Comparison of ENCODE assay signal across 1 cellular context in the genomic region with DNA sequence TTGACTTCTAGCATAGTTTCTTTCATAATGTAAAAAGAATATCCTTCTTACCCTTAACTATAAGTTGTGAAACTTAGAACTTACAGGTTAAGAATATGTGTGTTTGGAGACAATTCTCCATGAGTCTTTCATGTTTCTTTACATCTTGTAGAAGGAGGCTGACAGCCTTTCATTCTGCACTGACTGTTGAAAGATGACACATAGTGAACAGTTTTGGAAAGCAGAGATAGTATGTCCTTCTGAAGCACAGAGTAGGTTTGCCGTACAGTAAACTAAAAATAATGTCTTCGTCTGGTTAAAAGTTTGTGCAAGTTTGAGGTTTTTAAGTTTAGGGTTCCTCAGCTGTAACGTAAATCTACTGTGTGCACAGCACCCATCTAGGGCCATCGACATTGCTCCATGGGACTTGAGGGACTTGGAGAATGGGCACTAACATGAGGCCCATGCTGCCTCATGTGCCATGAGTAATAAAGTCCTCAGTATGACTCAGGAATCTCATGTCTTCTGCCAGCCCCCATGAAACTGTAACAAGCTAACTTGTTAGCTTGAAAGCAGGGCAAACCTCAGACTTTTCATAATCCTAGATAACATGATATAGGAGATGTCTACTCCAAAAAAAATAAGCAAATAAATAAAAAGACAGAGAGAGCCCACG.
TF ChIP-seq lines count a peak whose summit lies in the region.

No MANE protein-coding gene starts in this region.

TF ChIP-seq in K562, 482 proteins besides CTCF, POLR2A, EP300 and RAD21:
- TF ChIP-seq, protein P1, sequence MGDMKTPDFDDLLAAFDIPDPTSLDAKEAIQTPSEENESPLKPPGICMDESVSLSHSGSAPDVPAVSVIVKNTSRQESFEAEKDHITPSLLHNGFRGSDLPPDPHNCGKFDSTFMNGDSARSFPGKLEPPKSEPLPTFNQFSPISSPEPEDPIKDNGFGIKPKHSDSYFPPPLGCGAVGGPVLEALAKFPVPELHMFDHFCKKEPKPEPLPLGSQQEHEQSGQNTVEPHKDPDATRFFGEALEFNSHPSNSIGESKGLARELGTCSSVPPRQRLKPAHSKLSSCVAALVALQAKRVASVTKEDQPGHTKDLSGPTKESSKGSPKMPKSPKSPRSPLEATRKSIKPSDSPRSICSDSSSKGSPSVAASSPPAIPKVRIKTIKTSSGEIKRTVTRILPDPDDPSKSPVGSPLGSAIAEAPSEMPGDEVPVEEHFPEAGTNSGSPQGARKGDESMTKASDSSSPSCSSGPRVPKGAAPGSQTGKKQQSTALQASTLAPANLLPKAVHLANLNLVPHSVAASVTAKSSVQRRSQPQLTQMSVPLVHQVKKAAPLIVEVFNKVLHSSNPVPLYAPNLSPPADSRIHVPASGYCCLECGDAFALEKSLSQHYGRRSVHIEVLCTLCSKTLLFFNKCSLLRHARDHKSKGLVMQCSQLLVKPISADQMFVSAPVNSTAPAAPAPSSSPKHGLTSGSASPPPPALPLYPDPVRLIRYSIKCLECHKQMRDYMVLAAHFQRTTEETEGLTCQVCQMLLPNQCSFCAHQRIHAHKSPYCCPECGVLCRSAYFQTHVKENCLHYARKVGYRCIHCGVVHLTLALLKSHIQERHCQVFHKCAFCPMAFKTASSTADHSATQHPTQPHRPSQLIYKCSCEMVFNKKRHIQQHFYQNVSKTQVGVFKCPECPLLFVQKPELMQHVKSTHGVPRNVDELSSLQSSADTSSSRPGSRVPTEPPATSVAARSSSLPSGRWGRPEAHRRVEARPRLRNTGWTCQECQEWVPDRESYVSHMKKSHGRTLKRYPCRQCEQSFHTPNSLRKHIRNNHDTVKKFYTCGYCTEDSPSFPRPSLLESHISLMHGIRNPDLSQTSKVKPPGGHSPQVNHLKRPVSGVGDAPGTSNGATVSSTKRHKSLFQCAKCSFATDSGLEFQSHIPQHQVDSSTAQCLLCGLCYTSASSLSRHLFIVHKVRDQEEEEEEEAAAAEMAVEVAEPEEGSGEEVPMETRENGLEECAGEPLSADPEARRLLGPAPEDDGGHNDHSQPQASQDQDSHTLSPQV (IDR thresholded peaks at IDR 0.05) = 0 out of 2 replicates have a peak, but pooled peaks have one; percentile 47
- peak; percentile 32; the same call in 1 of the 2 replicates for TF ChIP-seq FOSL1 (tag; conservative IDR thresholded peaks at IDR 0.05)
- TF ChIP-seq FOXK2 (conservative IDR thresholded peaks at IDR 0.05 in 1 of 2, IDR thresholded peaks at IDR 0.05 in 1 of 2; ENCODE audit: low read depth in 2 of 2) = no peak
- TF ChIP-seq MEIS2 (IDR thresholded peaks at IDR 0.05; ENCODE audit: partially characterized antibody) = peak; percentile 13
- no peak for TF ChIP-seq RHOXF2B (CRISPR knock-in tag; conservative IDR thresholded peaks at IDR 0.05)
